15 cellular contexts compared by ENCODE assay signal in genomic region chr10:113945075-113945686, GRCh38.
DNase-seq lines count a peak whose midpoint lies in the region; ATAC-seq and TF ChIP-seq lines count a peak whose summit lies in the region.
"Had no signal": no experiment of that assay in that cellular context is flagged by ENCODE, and none has a peak within 500 bp of the region (broad histone marks: within the 10 kb centered on the region; RNA-seq: fewer than 3 reads in every experiment).

No MANE protein-coding gene starts in this region.

- H3K9me3 ChIP-seq in PC-9 (ENCODE audit: insufficient read depth, low read depth) (no peaks in the 10 kb centered on the region), mucosa of descending colon (no peaks in the 10 kb centered on the region), thyroid gland (no peaks in the 10 kb centered on the region)
- H3K9me3 ChIP-seq: suprapubic skin had no signal

- POLR2A ChIA-PET in PC-9 (lab: Charles Lee; ENCODE audit: unreplicated experiment) = interaction anchor here (0.5 kb wide), 1 partner anchor 92 kb away, joined by 11 read pairs; no protein-coding TSS in a partner anchor
- POLR2A ChIA-PET in naive thymus-derived CD8-positive, alpha-beta T cell (lab: Charles Lee) = no interaction called here

- no peaks in the 10 kb centered on the region for H3K9me3 Mint-ChIP-seq in Calu3 (ENCODE audit: low read depth, unreplicated experiment)
- H3K9me3 Mint-ChIP-seq in naive thymus-derived CD8-positive, alpha-beta T cell = no peaks in the 10 kb centered on the region
- H3K9me3 Mint-ChIP-seq: central memory CD8-positive, alpha-beta T cell; nephron progenitor cell had no signal

- intact Hi-C loops in Calu3 (cut with micrococcal nuclease; ENCODE audit: unreplicated experiment) = no loop called here
- intact Hi-C loops in PC-9 (cut with micrococcal nuclease; ENCODE audit: unreplicated experiment) = loop anchor here (5.0 kb wide), 1 partner anchor 193 kb away; the partner anchor contains the start of gene PLEKHS1
- intact Hi-C loops in mucosa of descending colon (cut with DNase I, micrococcal nuclease) = no loop called here
- intact Hi-C loops in thyroid gland (cut with DNase I) = no loop called here

- no peak overlapping the region for H2AFZ ChIP-seq in PC-9

- no peaks in the 10 kb centered on the region for H3K36me3 ChIP-seq in PC-9 (ENCODE audit: low read depth)
- no peaks in the 10 kb centered on the region for H3K36me3 ChIP-seq in mucosa of descending colon (ENCODE audit: low read depth)
- no peaks in the 10 kb centered on the region for H3K36me3 ChIP-seq in thyroid gland
- H3K36me3 ChIP-seq: suprapubic skin had no signal

- H3K27me3 ChIP-seq in PC-9 (ENCODE audit: insufficient read depth, low read depth) (no peaks in the 10 kb centered on the region), thyroid gland (no peaks in the 10 kb centered on the region)
- H3K27me3 ChIP-seq: suprapubic skin had no signal

- peak overlapping the region; percentile 33 for H3K4me2 ChIP-seq in PC-9

- no peak overlapping the region for H3K4me3 Mint-ChIP-seq in Calu3 (ENCODE audit: low read depth, unreplicated experiment)
- H3K4me3 Mint-ChIP-seq in naive thymus-derived CD8-positive, alpha-beta T cell = no peak overlapping the region
- H3K4me3 Mint-ChIP-seq: CD8-positive, alpha-beta memory T cell; central memory CD8-positive, alpha-beta T cell; nephron progenitor cell had no signal

- H4K20me1 ChIP-seq in PC-9 (ENCODE audit: insufficient read depth) = no peaks in the 10 kb centered on the region

- 91 to 92% methylated on average over 9 of the region's 9 CpGs for WGBS in thyroid gland, 2 donors

- BruUV-seq in Calu3 (replicated peaks; lab: Mats Ljungman, UMichigan) = no TSS peak
- no TSS peak for BruUV-seq in PC-9 (replicated peaks; lab: Mats Ljungman, UMichigan)

- no peaks in the 10 kb centered on the region for H3K9me2 ChIP-seq in PC-9 (ENCODE audit: insufficient read depth)

- no peak for TF ChIP-seq POLR2A in thyroid gland (IDR thresholded peaks at IDR 0.05)

- CTCF ChIA-PET in Calu3 (lab: Charles Lee) (interaction anchor here (0.8 kb wide), 1 partner anchor 14 kb away, joined by 4 read pairs; no protein-coding TSS in a partner anchor), PC-9 (lab: Charles Lee) (interaction anchor here (0.6 to 0.7 kb wide), 2 partner anchors 41 to 266 kb away, joined by 3 read pairs; no protein-coding TSS in a partner anchor)

- H3K36me3 Mint-ChIP-seq in Calu3 (ENCODE audit: insufficient read depth, unreplicated experiment) = peaks cover 5% of the 10 kb centered on the region
- H3K36me3 Mint-ChIP-seq in naive thymus-derived CD8-positive, alpha-beta T cell = no peaks in the 10 kb centered on the region
- H3K36me3 Mint-ChIP-seq: CD8-positive, alpha-beta memory T cell had no signal

- H3K4me1 ChIP-seq in PC-9 (replicated peaks; ENCODE audit: insufficient read depth) (peaks cover 37% of the 10 kb centered on the region), mucosa of descending colon (ENCODE audit: low read depth) (peaks cover 16% of the 10 kb centered on the region), thyroid gland (peaks cover 0 to 5% of the 10 kb centered on the region in 2 donors)

- H3F3A ChIP-seq in PC-9 (ENCODE audit: insufficient read depth, low read depth) = peaks cover 12% of the 10 kb centered on the region; the same call in 1 of the 2 replicates

- H3K4me1 Mint-ChIP-seq in Calu3 (ENCODE audit: low read depth, unreplicated experiment) = peaks cover 33% of the 10 kb centered on the region
- H3K4me1 Mint-ChIP-seq in naive thymus-derived CD8-positive, alpha-beta T cell = peaks cover 0 to 4% (median 0%) of the 10 kb centered on the region in 4 donors
- H3K4me1 Mint-ChIP-seq: central memory CD8-positive, alpha-beta T cell had no signal

- no peak overlapping the region for H3K4me3 ChIP-seq in PC-9
- no peak overlapping the region for H3K4me3 ChIP-seq in mucosa of descending colon
- H3K4me3 ChIP-seq in thyroid gland (replicated peaks in 1 of 3) = no peak overlapping the region
- H3K4me3 ChIP-seq: suprapubic skin had no signal

- no peaks in the 10 kb centered on the region for H3K27me3 Mint-ChIP-seq in Calu3 (ENCODE audit: unreplicated experiment)
- peaks cover 2 to 37% (median 7%) of the 10 kb centered on the region in 5 donors for H3K27me3 Mint-ChIP-seq in naive thymus-derived CD8-positive, alpha-beta T cell

- no peaks in the 10 kb centered on the region for H3K79me2 ChIP-seq in PC-9 (ENCODE audit: low read depth)

- peak; percentile 50 for DNase-seq in Calu3
- DNase-seq in PC-9 = peak; percentile 56 to 80
- DNase-seq in epithelial cell of prostate (ENCODE audit: low read depth, low spot score) = no peak
- peak in 2 of 3 donors; percentile 64 to 72 for DNase-seq in mucosa of descending colon
- DNase-seq in NAMALWA (ENCODE audit: low spot score) = no peak
- DNase-seq in thyroid gland = no peak
- DNase-seq in naive thymus-derived CD8-positive, alpha-beta T cell = no peak
- DNase-seq: CD8-positive, alpha-beta memory T cell; hypothalamus; NCI-H69; nephron progenitor cell; T-helper 2 cell had no signal

- H3K27ac ChIP-seq in PC-9 (peak overlapping the region; percentile 58; the same call in 1 of the 2 replicates), epithelial cell of prostate (peak overlapping the region; percentile 15), thyroid gland (no peak overlapping the region)
- H3K27ac ChIP-seq: suprapubic skin had no signal

- peak; percentile 87 for ATAC-seq in mucosa of descending colon
- ATAC-seq in HG03139 (IDR thresholded peaks at IDR 0.05; ENCODE audit: unreplicated experiment) = no peak
- no peak for ATAC-seq in naive thymus-derived CD8-positive, alpha-beta T cell

- no peak for TF ChIP-seq CTCF in Calu3 (IDR thresholded peaks at IDR 0.05; ENCODE audit: unreplicated experiment)
- TF ChIP-seq CTCF in PC-9 (conservative IDR thresholded peaks at IDR 0.05) = no peak
- TF ChIP-seq CTCF in mucosa of descending colon (IDR thresholded peaks at IDR 0.05) = no peak
- no peak for TF ChIP-seq CTCF in thyroid gland (IDR thresholded peaks at IDR 0.05)

- H3K27ac Mint-ChIP-seq in Calu3 (ENCODE audit: unreplicated experiment) = no peak overlapping the region
- H3K27ac Mint-ChIP-seq in naive thymus-derived CD8-positive, alpha-beta T cell = no peak overlapping the region
- H3K27ac Mint-ChIP-seq: nephron progenitor cell had no signal

Comparison
In these comparisons a context has a peak if more than half of its experiments do, and no peak if none do; other contexts are left out.
1. DNase-seq: peak in Calu3 (single experiment), PC-9 (2 of 2) and mucosa of descending colon (2 of 3); none in epithelial cell of prostate (single experiment), NAMALWA (single experiment), thyroid gland (0 of 2) and naive thymus-derived CD8-positive, alpha-beta T cell (0 of 10).
2. H3K27ac ChIP-seq: peak in PC-9 (single experiment) and epithelial cell of prostate (single experiment); none in thyroid gland (0 of 3).